1 cellular context compared by ENCODE assay signal in the genomic region with DNA sequence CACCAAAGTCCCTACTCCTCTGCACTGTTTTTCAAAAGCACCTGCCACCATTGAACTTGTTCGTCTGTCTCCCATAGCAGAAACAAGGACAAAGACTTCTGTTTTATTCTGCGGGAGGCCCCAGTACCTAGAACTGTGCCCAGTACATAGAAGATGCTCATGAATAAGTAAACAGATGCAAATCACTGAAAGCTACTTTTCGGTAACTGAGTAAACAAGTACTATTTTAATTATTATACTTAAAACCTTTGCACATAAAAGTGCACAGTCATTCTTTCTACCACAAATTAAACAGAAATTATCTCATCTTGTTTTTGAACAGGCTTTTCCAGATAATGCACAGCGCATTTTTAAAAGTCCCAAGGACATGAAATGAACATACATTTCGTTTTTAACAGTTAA.
TF ChIP-seq lines count a peak whose summit lies in the region.

No MANE protein-coding gene starts in this region.

TF ChIP-seq in HepG2, 621 proteins besides CTCF, POLR2A, EP300 and RAD21:
- TF ChIP-seq MAFK (conservative IDR thresholded peaks at IDR 0.05 in 1 of 2, IDR thresholded peaks at IDR 0.05 in 1 of 2; ENCODE audit: low read length in 2 of 2) (peak in 1 of 2 experiments; percentile 18; a peak in 2 of 4 replicates), NFE2L2 (IDR thresholded peaks at IDR 0.05; ENCODE audit: low read length) (peak; percentile 90), POLR2AphosphoS2 (IDR thresholded peaks at IDR 0.05; ENCODE audit: low read depth, low read length) (no peak)
